ENCODE assay signal across 8 cellular contexts in genomic region chr11:10856689-10857603, GRCh38. TPM values are rescaled to one million over a fixed set of nuclear protein-coding genes. Genes with fewer than 3 reads are reported as not detected.
DNase-seq lines count a peak whose midpoint lies in the region; ATAC-seq, FAIRE-seq and TF ChIP-seq lines count a peak whose summit lies in the region.

No MANE protein-coding gene starts in this region.

- H3K4me1 ChIP-seq in heart left ventricle (peaks cover 0 to 52% (median 21%) of the 10 kb centered on the region in 12 donors), pancreas (peaks cover 0 to 23% (median 7%) of the 10 kb centered on the region in 3 donors)

- H3K4me3 ChIP-seq in GM12864 (ENCODE audit: low read depth, low read length) (peak overlapping the region; percentile 96), heart left ventricle (peak overlapping the region; percentile 62 to 89 (median 80)), pancreas (peak overlapping the region; percentile 58 to 79 (median 68))

- intact Hi-C loops in heart left ventricle (cut with DNase I): loop anchor here in 7 of 10 donors (1.0 to 10.0 kb wide), 8 partner anchors 42 to 985 kb away; partner anchors contain the start of genes EIF4G2 (in 2 of the 7) and USP47 (in 1 of the 7)
- intact Hi-C loops in pancreas (cut with DNase I): no loop called here

- no peaks in the 10 kb centered on the region for H3K9me3 Mint-ChIP-seq in activated naive CD8-positive, alpha-beta T cell treated with anti-CD3 and anti-CD28 coated beads for 36 hours

- H3K27me3 Mint-ChIP-seq in activated naive CD8-positive, alpha-beta T cell treated with anti-CD3 and anti-CD28 coated beads for 36 hours: no peaks in the 10 kb centered on the region

- H3K9me3 ChIP-seq in heart left ventricle: no peaks in the 10 kb centered on the region
- no peaks in the 10 kb centered on the region for H3K9me3 ChIP-seq in pancreas

- H3K4me3 Mint-ChIP-seq in activated naive CD8-positive, alpha-beta T cell treated with anti-CD3 and anti-CD28 coated beads for 36 hours: peak overlapping the region; percentile 98

- no peak for TF ChIP-seq POLR2A in heart left ventricle (IDR thresholded peaks at IDR 0.05)

- H3K36me3 ChIP-seq in heart left ventricle (peaks cover 0 to 42% (median 40%) of the 10 kb centered on the region in 9 donors), pancreas (peaks cover 0 to 18% (median 6%) of the 10 kb centered on the region in 3 donors)

- H3K27ac ChIP-seq in heart left ventricle (peak overlapping the region; percentile 93 to 99 (median 96)), pancreas (peak overlapping the region; percentile 81 to 98 (median 93))

- no peak for FAIRE-seq in pancreas (lab: Jason Lieb, UNC)

- WGBS in heart left ventricle, 4 donors: 2 to 3% (median 2%) methylated on average over 19 to 22 of the region's 22 CpGs
- WGBS in pancreas, 2 donors: 1 to 2% methylated on average over 22 of the region's 22 CpGs

- peaks cover 43% of the 10 kb centered on the region for H3K36me3 Mint-ChIP-seq in activated naive CD8-positive, alpha-beta T cell treated with anti-CD3 and anti-CD28 coated beads for 36 hours

- H3K27me3 ChIP-seq in heart left ventricle (no peaks in the 10 kb centered on the region), pancreas (no peaks in the 10 kb centered on the region)

- peak overlapping the region; percentile 99 for H3K27ac Mint-ChIP-seq in activated naive CD8-positive, alpha-beta T cell treated with anti-CD3 and anti-CD28 coated beads for 36 hours

- peaks cover 38% of the 10 kb centered on the region for H3K4me1 Mint-ChIP-seq in activated naive CD8-positive, alpha-beta T cell treated with anti-CD3 and anti-CD28 coated beads for 36 hours

- DNase-seq in AG08396 (ENCODE audit: low spot score) (peak; percentile 18), GM12864 (ENCODE audit: low read depth) (no peak), NCI-H1105 (lab: John Stamatoyannopoulos, UW) (peak; percentile 6), heart left ventricle (peak in 3 of 5 donors; percentile 45 to 55 (median 54)), pancreas (peak in 3 of 6 donors; percentile 29 to 43 (median 41)), SHP77 treated with DMSO at 0.1 percent for 48 hours (lab: John Stamatoyannopoulos, UW) (no peak)
- DNase-seq in activated naive CD8-positive, alpha-beta T cell treated with anti-CD3 and anti-CD28 coated beads for 36 hours: no peak

- TF ChIP-seq CTCF in GM12864 (IDR thresholded peaks at IDR 0.05; ENCODE audit: low read depth, low read length, missing control alignments): no peak
- no peak for TF ChIP-seq CTCF in heart left ventricle (IDR thresholded peaks at IDR 0.05)
- no peak for TF ChIP-seq CTCF in pancreas (IDR thresholded peaks at IDR 0.05)

- ATAC-seq in HG02678 (IDR thresholded peaks at IDR 0.05; ENCODE audit: unreplicated experiment): peak; percentile 13
- ATAC-seq in heart left ventricle: peak; percentile 6 to 37 (median 24)
- ATAC-seq in pancreas: peak; percentile 25 to 40 (median 36)

RNA-seq across cellular contexts. Expression of gene ZBED5, which starts 0.9 kb away (rescaled TPM):
- 10 to 100 TPM; 34.6 to 36.2 TPM for total RNA-seq in activated naive CD8-positive, alpha-beta T cell treated with anti-CD3 and anti-CD28 coated beads for 36 hours
- total RNA-seq in heart left ventricle (10 to 100 TPM; 26.3 to 49.1 (median 38.9) TPM), pancreas (10 to 100 TPM; 12.1 to 29.1 (median 17.6) TPM)
- polyA plus RNA-seq in heart left ventricle (10 to 100 TPM; 22.5 to 29.5 TPM), pancreas (10 to 100 TPM; 25.5 to 49.3 TPM)

RNA-seq across cellular contexts. Expression of gene EIF4G2, which starts 48.2 kb away (rescaled TPM):
- total RNA-seq in activated naive CD8-positive, alpha-beta T cell treated with anti-CD3 and anti-CD28 coated beads for 36 hours: 1,000 to 10,000 TPM; 1,373 to 1,478 TPM
- total RNA-seq in heart left ventricle (1,000 to 10,000 TPM in 1 of 9 donors, 100 to 1,000 TPM in 8; 473 to 1,111 (median 849) TPM), pancreas (100 to 1,000 TPM; 288 to 475 (median 332) TPM)
- polyA plus RNA-seq in heart left ventricle (100 to 1,000 TPM; 142 to 428 TPM), pancreas (100 to 1,000 TPM in 1 of 2 donors, 10 to 100 TPM in 1; 88.6 to 191 TPM)

Comparison
In these comparisons a context has a peak if more than half of its experiments do, and no peak if none do; other contexts are left out.
1. DNase-seq: peak in AG08396 (single experiment), NCI-H1105 (single experiment) and heart left ventricle (3 of 5); none in GM12864 (single experiment), activated naive CD8-positive, alpha-beta T cell treated with anti-CD3 and anti-CD28 coated beads for 36 hours (single experiment) and SHP77 treated with DMSO at 0.1 percent for 48 hours (single experiment).
2. intact Hi-C loops: an anchor here in heart left ventricle (1.0 to 10.0 kb wide); none called in pancreas.
3. Peak in every context shown above with its lines, with median percentiles within 50 percentile points of each other: H3K4me3 ChIP-seq and ATAC-seq.